ENCODE assay signal across 7 cellular contexts in genomic region chr7:123871998-123872867, GRCh38. TPM values are rescaled to one million over a fixed set of nuclear protein-coding genes. Genes with fewer than 3 reads are reported as not detected.
A peak's percentile ranks its signal among the peaks of the same experiment; 100 is the strongest.
DNase-seq lines count a peak whose midpoint lies in the region; ATAC-seq and TF ChIP-seq lines count a peak whose summit lies in the region.

No MANE protein-coding gene starts in this region.

- H3K4me3 ChIP-seq in adrenal gland = no peak overlapping the region

- peak in 5 of 6 experiments; percentile 18 to 55 (median 50) for TF ChIP-seq CTCF in adrenal gland (IDR thresholded peaks at IDR 0.05)

- intact Hi-C loops in adrenal gland (cut with DNase I) = no loop called here

- no peaks in the 10 kb centered on the region for H3K9me3 ChIP-seq in adrenal gland (replicated peaks in 1 of 3)

- H3K36me3 ChIP-seq in adrenal gland (replicated peaks in 1 of 2) = no peaks in the 10 kb centered on the region

- WGBS in adrenal gland, 4 donors = 12 to 15% (median 14%) methylated on average over 7 of the region's 7 CpGs

- peak; percentile 82 for ATAC-seq in GM21390 (IDR thresholded peaks at IDR 0.05; ENCODE audit: unreplicated experiment)
- ATAC-seq in HG03558 (IDR thresholded peaks at IDR 0.05; ENCODE audit: extremely low read depth, unreplicated experiment) = peak; percentile 66

- no peak overlapping the region for H3K27ac ChIP-seq in adrenal gland

- no peaks in the 10 kb centered on the region for H3K27me3 ChIP-seq in adrenal gland

- no peak for TF ChIP-seq POLR2A in adrenal gland (IDR thresholded peaks at IDR 0.05)

- H3K4me1 ChIP-seq in adrenal gland (replicated peaks in 1 of 2) = no peaks in the 10 kb centered on the region

- peak; percentile 3 for DNase-seq in GM04503 (ENCODE audit: low read depth)
- DNase-seq in NCI-H82 treated with DMSO at 0.1 percent for 48 hours (lab: John Stamatoyannopoulos, UW; ENCODE audit: unreplicated experiment) = peak; percentile 33
- peak; percentile 24 to 62 (median 38) for DNase-seq in adrenal gland
- peak; percentile 60 for DNase-seq in iPS-NIHi7 (ENCODE audit: extremely low spot score)
- peak in 2 of 3 donors; percentile 3 to 7 for DNase-seq in stimulated activated CD4-positive, alpha-beta T cell treated with anti-CD3 and anti-CD28 coated beads, TNF-alpha, amount 100 ng/mL, for 48 hours (ENCODE audit: low read depth in 3 of 3)

RNA-seq across cellular contexts. Expression of gene HYAL4, which starts 27.3 kb away (rescaled TPM):
- total RNA-seq in adrenal gland = not detected
- not detected for polyA plus RNA-seq in adrenal gland

RNA-seq across cellular contexts. Expression of gene SPAM1, which starts 52.8 kb away (rescaled TPM):
- total RNA-seq in adrenal gland = not detected
- polyA plus RNA-seq in adrenal gland = not detected

Comparison
In these comparisons a context has a peak if more than half of its experiments do, and no peak if none do; other contexts are left out.
1. DNase-seq: peak in every context shown above with its lines; median percentile 60 in iPS-NIHi7; 38 in adrenal gland; 33 in NCI-H82 treated with DMSO at 0.1 percent for 48 hours; 5 in stimulated activated CD4-positive, alpha-beta T cell treated with anti-CD3 and anti-CD28 coated beads, TNF-alpha, amount 100 ng/mL, for 48 hours; 3 in GM04503.